12 cellular contexts compared by ENCODE assay signal in genomic region chr2:130827502-130828251, GRCh38. TPM values are rescaled to one million over a fixed set of nuclear protein-coding genes. Genes with fewer than 3 reads are reported as not detected.
DNase-seq lines count a peak whose midpoint lies in the region; ATAC-seq and TF ChIP-seq lines count a peak whose summit lies in the region.
"Had no signal": no experiment of that assay in that cellular context is flagged by ENCODE, and none has a peak within 500 bp of the region (broad histone marks: within the 10 kb centered on the region; RNA-seq: fewer than 3 reads in every experiment).

No MANE protein-coding gene starts in this region.

- peaks cover 22% of the 10 kb centered on the region for H3K4me1 ChIP-seq in HUES48 (ENCODE audit: control insufficient read depth, insufficient read depth, low read length)
- H3K4me1 ChIP-seq: left lung, prostate gland had no signal

- in situ Hi-C loops in brain microvascular endothelial cell (cut with HindIII; ENCODE audit: low pct_ligation_motif_present, low sequenced_read_pairs) = no loop called here

- no peak overlapping the region for H3K4me3 ChIP-seq in AG10803 (ENCODE audit: low read length)
- no peak overlapping the region for H3K4me3 ChIP-seq in HUES48 (ENCODE audit: low read depth, low read length)
- no peak overlapping the region for H3K4me3 ChIP-seq in brain microvascular endothelial cell (ENCODE audit: low read depth, low read length)
- H3K4me3 ChIP-seq: left lung, prostate gland had no signal

- no peaks in the 10 kb centered on the region for H3K9me3 ChIP-seq in HUES48 (ENCODE audit: control insufficient read depth, insufficient read depth, low read length)
- H3K9me3 ChIP-seq: left lung, prostate gland had no signal

- peak overlapping the region; percentile 90 for H3K27ac ChIP-seq in HUES48 (ENCODE audit: low read depth, low read length)
- no peak overlapping the region for H3K27ac ChIP-seq in brain microvascular endothelial cell
- H3K27ac ChIP-seq: left lung, prostate gland had no signal

- H3K9ac ChIP-seq in HUES48 (ENCODE audit: low read depth, low read length) = no peak overlapping the region

- TF ChIP-seq CTCF in AG10803 (conservative IDR thresholded peaks at IDR 0.05; ENCODE audit: low read length) = no peak
- no peak for TF ChIP-seq CTCF in brain microvascular endothelial cell (IDR thresholded peaks at IDR 0.05; ENCODE audit: low read depth, low read length, missing control alignments)

- peak; percentile 42 for DNase-seq in AG10803 (ENCODE audit: low read depth)
- peak; percentile 83 for DNase-seq in brain microvascular endothelial cell
- peak; percentile 30 for DNase-seq in kidney tubule cell (ENCODE audit: low spot score)
- no peak for DNase-seq in mesenteric fat pad (ENCODE audit: low spot score)
- DNase-seq in left colon = no peak
- DNase-seq: activated CD4-positive, alpha-beta memory T cell treated with anti-CD3 and anti-CD28 coated beads for 36 hours; activated naive CD8-positive, alpha-beta T cell treated with anti-CD3 and anti-CD28 coated beads, Interleukin-2, amount 10 ng/mL, durations not matched to agents 7 days and 5 days; left lung had no signal

- H3K27me3 ChIP-seq in HUES48 (ENCODE audit: control insufficient read depth, insufficient read depth, low read length) (no peaks in the 10 kb centered on the region), brain microvascular endothelial cell (replicated peaks) (no peaks in the 10 kb centered on the region)

- ATAC-seq in GM21447 (IDR thresholded peaks at IDR 0.05; ENCODE audit: unreplicated experiment) (no peak), left colon (no peak), HG02885 (IDR thresholded peaks at IDR 0.05; ENCODE audit: poor library complexity, unreplicated experiment) (no peak)
- ATAC-seq: left lung had no signal

- intact Hi-C loops in left colon (cut with DNase I, micrococcal nuclease) = no loop called here

- H3K36me3 ChIP-seq in HUES48 (ENCODE audit: control insufficient read depth, insufficient read depth, low read length) (no peaks in the 10 kb centered on the region), brain microvascular endothelial cell (replicated peaks) (no peaks in the 10 kb centered on the region)
- H3K36me3 ChIP-seq: left lung, prostate gland had no signal

RNA-seq across cellular contexts. Expression of gene ARHGEF4, which starts 9.0 kb away (rescaled TPM):
- total RNA-seq in mesenteric fat pad (9.4 TPM), left colon (1 to 10 TPM; 1.1 to 3.0 TPM)

Comparison
In these comparisons a context has a peak if more than half of its experiments do, and no peak if none do; other contexts are left out.
1. DNase-seq: peak in AG10803 (single experiment), brain microvascular endothelial cell (single experiment) and kidney tubule cell (single experiment); none in mesenteric fat pad (single experiment) and left colon (0 of 2).